In the genomic region with DNA sequence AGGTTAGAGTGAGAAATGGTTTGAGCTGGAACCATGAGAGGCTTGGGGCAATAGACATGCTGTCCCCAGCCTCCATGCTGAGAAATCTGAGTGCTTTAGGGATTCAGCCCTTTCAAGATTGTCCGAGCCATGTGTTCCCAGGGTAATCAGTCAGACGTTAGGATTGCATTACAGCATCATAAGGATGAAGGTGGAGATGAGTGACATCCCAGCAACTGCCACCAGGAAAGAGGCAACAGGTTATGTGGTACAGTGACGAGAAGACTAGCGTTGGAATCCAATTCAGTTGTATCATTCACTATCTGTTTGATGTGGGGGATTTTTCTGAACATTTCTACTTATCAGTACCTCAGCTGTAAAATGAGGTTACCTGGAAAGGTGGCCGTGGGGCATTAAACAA, we compare ENCODE assay signal across 1 cellular context.
TF ChIP-seq lines count a peak whose summit lies in the region.

No MANE protein-coding gene starts in this region.

TF ChIP-seq in GM23338, 12 proteins besides CTCF, POLR2A, EP300 and RAD21 (continued from another document):
- TF ChIP-seq, protein P1, sequence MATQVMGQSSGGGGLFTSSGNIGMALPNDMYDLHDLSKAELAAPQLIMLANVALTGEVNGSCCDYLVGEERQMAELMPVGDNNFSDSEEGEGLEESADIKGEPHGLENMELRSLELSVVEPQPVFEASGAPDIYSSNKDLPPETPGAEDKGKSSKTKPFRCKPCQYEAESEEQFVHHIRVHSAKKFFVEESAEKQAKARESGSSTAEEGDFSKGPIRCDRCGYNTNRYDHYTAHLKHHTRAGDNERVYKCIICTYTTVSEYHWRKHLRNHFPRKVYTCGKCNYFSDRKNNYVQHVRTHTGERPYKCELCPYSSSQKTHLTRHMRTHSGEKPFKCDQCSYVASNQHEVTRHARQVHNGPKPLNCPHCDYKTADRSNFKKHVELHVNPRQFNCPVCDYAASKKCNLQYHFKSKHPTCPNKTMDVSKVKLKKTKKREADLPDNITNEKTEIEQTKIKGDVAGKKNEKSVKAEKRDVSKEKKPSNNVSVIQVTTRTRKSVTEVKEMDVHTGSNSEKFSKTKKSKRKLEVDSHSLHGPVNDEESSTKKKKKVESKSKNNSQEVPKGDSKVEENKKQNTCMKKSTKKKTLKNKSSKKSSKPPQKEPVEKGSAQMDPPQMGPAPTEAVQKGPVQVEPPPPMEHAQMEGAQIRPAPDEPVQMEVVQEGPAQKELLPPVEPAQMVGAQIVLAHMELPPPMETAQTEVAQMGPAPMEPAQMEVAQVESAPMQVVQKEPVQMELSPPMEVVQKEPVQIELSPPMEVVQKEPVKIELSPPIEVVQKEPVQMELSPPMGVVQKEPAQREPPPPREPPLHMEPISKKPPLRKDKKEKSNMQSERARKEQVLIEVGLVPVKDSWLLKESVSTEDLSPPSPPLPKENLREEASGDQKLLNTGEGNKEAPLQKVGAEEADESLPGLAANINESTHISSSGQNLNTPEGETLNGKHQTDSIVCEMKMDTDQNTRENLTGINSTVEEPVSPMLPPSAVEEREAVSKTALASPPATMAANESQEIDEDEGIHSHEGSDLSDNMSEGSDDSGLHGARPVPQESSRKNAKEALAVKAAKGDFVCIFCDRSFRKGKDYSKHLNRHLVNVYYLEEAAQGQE (IDR thresholded peaks at IDR 0.05; ENCODE audit: unreplicated experiment) = no peak
- no peak for TF ChIP-seq POLR2AphosphoS5 (IDR thresholded peaks at IDR 0.05; ENCODE audit: low read depth)
- no peak for TF ChIP-seq STAT1 (IDR thresholded peaks at IDR 0.05; ENCODE audit: unreplicated experiment)
- no peak for TF ChIP-seq CREB1 (CRISPR knock-in tag; IDR thresholded peaks at IDR 0.05; ENCODE audit: low read depth)
- TF ChIP-seq, protein P2, sequence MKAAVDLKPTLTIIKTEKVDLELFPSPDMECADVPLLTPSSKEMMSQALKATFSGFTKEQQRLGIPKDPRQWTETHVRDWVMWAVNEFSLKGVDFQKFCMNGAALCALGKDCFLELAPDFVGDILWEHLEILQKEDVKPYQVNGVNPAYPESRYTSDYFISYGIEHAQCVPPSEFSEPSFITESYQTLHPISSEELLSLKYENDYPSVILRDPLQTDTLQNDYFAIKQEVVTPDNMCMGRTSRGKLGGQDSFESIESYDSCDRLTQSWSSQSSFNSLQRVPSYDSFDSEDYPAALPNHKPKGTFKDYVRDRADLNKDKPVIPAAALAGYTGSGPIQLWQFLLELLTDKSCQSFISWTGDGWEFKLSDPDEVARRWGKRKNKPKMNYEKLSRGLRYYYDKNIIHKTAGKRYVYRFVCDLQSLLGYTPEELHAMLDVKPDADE (IDR thresholded peaks at IDR 0.05) = no peak
- no peak for TF ChIP-seq EZH2 (IDR thresholded peaks at IDR 0.05; ENCODE audit: low read depth, unreplicated experiment)
- no peak for TF ChIP-seq EZH2phosphoT487 (IDR thresholded peaks at IDR 0.05; ENCODE audit: unreplicated experiment)
- no peak for TF ChIP-seq JUNB (IDR thresholded peaks at IDR 0.05; ENCODE audit: unreplicated experiment)
- no peak for TF ChIP-seq NANOG (IDR thresholded peaks at IDR 0.05; ENCODE audit: borderline replicate concordance)
- no peak for TF ChIP-seq ZNF331 (CRISPR knock-in tag; IDR thresholded peaks at IDR 0.05; ENCODE audit: low read depth)
